In genomic region chr10:58896229-58896628, GRCh38 we compare ENCODE assay signal across 30 cellular contexts.
"Had no signal": no experiment of that assay in that cellular context is flagged by ENCODE, and none has a peak within 500 bp of the region (broad histone marks: within the 10 kb centered on the region; RNA-seq: fewer than 3 reads in every experiment).

No MANE protein-coding gene starts in this region.

- H3K36me3 Mint-ChIP-seq: activated naive CD4-positive, alpha-beta T cell treated with anti-CD3 and anti-CD28 coated beads, Interleukin-2, amount 50 U/mL, for 24 hours; naive B cell; stimulated activated naive B cell treated with anti-CD40 and anti-IgM and Interleukin-4, amounts not matched to agents 10 μg/mL and 1 μg/mL and 100 μg/mL, for 72 hours had no signal

- FAIRE-seq: islet of Langerhans, TTC549 had no signal

- H3K27ac Mint-ChIP-seq: activated CD4-positive, alpha-beta T cell treated with anti-CD3 and anti-CD28 coated beads, Interleukin-2, amount 10 ng/mL, durations not matched to agents 7 days and 5 days; activated CD8-positive, alpha-beta T cell treated with anti-CD3 and anti-CD28 coated beads for 36 hours; activated naive CD4-positive, alpha-beta T cell treated with anti-CD3 and anti-CD28 coated beads, Interleukin-2, amount 50 U/mL, for 24 hours; activated naive CD8-positive, alpha-beta T cell treated with anti-CD3 and anti-CD28 coated beads, Interleukin-2, amount 50 U/mL, for 24 hours; activated T-helper 2 cell treated with anti-CD3 and anti-CD28 coated beads, Interferon-gamma antibody, Interleukin-2, Interleukin-4, amounts not matched to agents 10 μg/mL and 5 μg/mL and 100 μg/mL, durations not matched to agents 14 hours and 24 hours and 36 hours; endodermal cell; naive B cell; stimulated activated naive B cell treated with anti-CD40 and anti-IgM and Interleukin-4, amounts not matched to agents 10 μg/mL and 1 μg/mL and 100 μg/mL, for 72 hours; T-helper 1 cell treated with Interleukin-12 subunit alpha and Interleukin-12 subunit beta and Interleukin-4 antibody, amounts not matched to agents 30 μg/mL and 1 μg/mL, for 36 hours had no signal

- H3K36me3 ChIP-seq: breast epithelium, esophagus muscularis mucosa, right atrium auricular region, suprapubic skin, tibial artery had no signal

- H3K9ac ChIP-seq: parathyroid adenoma had no signal

- H3K4me1 ChIP-seq: breast epithelium, parathyroid adenoma, psoas muscle, suprapubic skin had no signal

- H3K79me2 ChIP-seq: parathyroid adenoma had no signal

- DNase-seq: activated CD4-positive, alpha-beta T cell treated with anti-CD3 and anti-CD28 coated beads, Interleukin-2, amount 10 ng/mL, durations not matched to agents 7 days and 5 days; activated CD4-positive, CD25-positive, alpha-beta regulatory T cell treated with anti-CD3 and anti-CD28 coated beads, Interleukin-2, amount 50 U/mL, for 72 hours; activated CD8-positive, alpha-beta T cell treated with anti-CD3 and anti-CD28 coated beads for 36 hours; activated naive CD8-positive, alpha-beta T cell treated with anti-CD3 and anti-CD28 coated beads, Interleukin-2, amount 50 U/mL, for 24 hours; activated T-cell treated with anti-CD3 and anti-CD28 coated beads, Interleukin-2, amount 50 U/mL, for 48 hours; amygdala; central memory CD4-positive, alpha-beta T cell; endodermal cell; foreskin melanocyte; left cardiac atrium; mammary epithelial cell; naive B cell; nucleus accumbens; psoas muscle; stimulated activated CD4-positive, alpha-beta T cell treated with anti-CD3 and anti-CD28 coated beads, Interleukin-15, amount 100 ng/mL, for 24 hours; stimulated activated CD4-positive, alpha-beta T cell treated with anti-CD3 and anti-CD28 coated beads, Interleukin-2, amount 100 ng/mL, for 24 hours; stimulated activated naive B cell treated with anti-CD40 and anti-IgM and Interleukin-4, amounts not matched to agents 10 μg/mL and 1 μg/mL and 100 μg/mL, for 72 hours; T-helper 9 cell; tibial artery had no signal

- H3K4me1 Mint-ChIP-seq: activated CD4-positive, alpha-beta T cell treated with anti-CD3 and anti-CD28 coated beads, Interleukin-2, amount 10 ng/mL, durations not matched to agents 7 days and 5 days; activated naive CD4-positive, alpha-beta T cell treated with anti-CD3 and anti-CD28 coated beads, Interleukin-2, amount 50 U/mL, for 24 hours; activated naive CD8-positive, alpha-beta T cell treated with anti-CD3 and anti-CD28 coated beads, Interleukin-2, amount 50 U/mL, for 24 hours; naive B cell; neural crest cell; stimulated activated naive B cell treated with anti-CD40 and anti-IgM and Interleukin-4, amounts not matched to agents 10 μg/mL and 1 μg/mL and 100 μg/mL, for 72 hours had no signal

- H3K27me3 Mint-ChIP-seq: activated CD4-positive, alpha-beta T cell treated with anti-CD3 and anti-CD28 coated beads, Interleukin-2, amount 10 ng/mL, durations not matched to agents 7 days and 5 days; stimulated activated naive B cell treated with anti-CD40 and anti-IgM and Interleukin-4, amounts not matched to agents 10 μg/mL and 1 μg/mL and 100 μg/mL, for 72 hours had no signal

- H3K9me3 ChIP-seq: breast epithelium, esophagus muscularis mucosa, right atrium auricular region, suprapubic skin, tibial artery had no signal

- H3K4me3 Mint-ChIP-seq: activated CD4-positive, alpha-beta T cell treated with anti-CD3 and anti-CD28 coated beads, Interleukin-2, amount 10 ng/mL, durations not matched to agents 7 days and 5 days; activated CD8-positive, alpha-beta T cell treated with anti-CD3 and anti-CD28 coated beads for 36 hours; activated naive CD4-positive, alpha-beta T cell treated with anti-CD3 and anti-CD28 coated beads, Interleukin-2, amount 50 U/mL, for 24 hours; activated naive CD8-positive, alpha-beta T cell treated with anti-CD3 and anti-CD28 coated beads, Interleukin-2, amount 50 U/mL, for 24 hours; endodermal cell; naive B cell; neural crest cell; stimulated activated naive B cell treated with anti-CD40 and anti-IgM and Interleukin-4, amounts not matched to agents 10 μg/mL and 1 μg/mL and 100 μg/mL, for 72 hours; T-helper 1 cell treated with Interleukin-12 subunit alpha and Interleukin-12 subunit beta and Interleukin-4 antibody, amounts not matched to agents 30 μg/mL and 1 μg/mL, for 36 hours had no signal

- H3K4me3 ChIP-seq: breast epithelium, esophagus muscularis mucosa, psoas muscle, right atrium auricular region, suprapubic skin, tibial artery had no signal

- H3K9me3 Mint-ChIP-seq: activated CD4-positive, alpha-beta T cell treated with anti-CD3 and anti-CD28 coated beads, Interleukin-2, amount 10 ng/mL, durations not matched to agents 7 days and 5 days; activated CD8-positive, alpha-beta T cell treated with anti-CD3 and anti-CD28 coated beads for 36 hours; activated T-helper 2 cell treated with anti-CD3 and anti-CD28 coated beads, Interferon-gamma antibody, Interleukin-2, Interleukin-4, amounts not matched to agents 10 μg/mL and 5 μg/mL and 100 μg/mL, durations not matched to agents 14 hours and 24 hours and 36 hours; endodermal cell; stimulated activated naive B cell treated with anti-CD40 and anti-IgM and Interleukin-4, amounts not matched to agents 10 μg/mL and 1 μg/mL and 100 μg/mL, for 72 hours; T-helper 1 cell treated with Interleukin-12 subunit alpha and Interleukin-12 subunit beta and Interleukin-4 antibody, amounts not matched to agents 30 μg/mL and 1 μg/mL, for 36 hours had no signal

- H2AFZ ChIP-seq: parathyroid adenoma had no signal

- H3K27me3 ChIP-seq: breast epithelium, esophagus muscularis mucosa, right atrium auricular region, suprapubic skin, tibial artery had no signal

- H3K27ac ChIP-seq: parathyroid adenoma, psoas muscle, suprapubic skin, tibial artery had no signal
